ENCODE assay signal across 23 cellular contexts in genomic region chr6:51684038-51684437, GRCh38.
DNase-seq lines count a peak whose midpoint lies in the region; ATAC-seq and TF ChIP-seq lines count a peak whose summit lies in the region.
"Had no signal": no experiment of that assay in that cellular context is flagged by ENCODE, and none has a peak within 500 bp of the region (broad histone marks: within the 10 kb centered on the region; RNA-seq: fewer than 3 reads in every experiment).

No MANE protein-coding gene starts in this region.

- H3K36me3 ChIP-seq in left ventricle myocardium inferior = no peaks in the 10 kb centered on the region
- no peaks in the 10 kb centered on the region for H3K36me3 ChIP-seq in Karpas-422 (ENCODE audit: insufficient read depth, low read length)
- H3K36me3 ChIP-seq: BLaER1 had no signal

- no peak overlapping the region for H3K27ac Mint-ChIP-seq in type B pancreatic cell
- H3K27ac Mint-ChIP-seq: CD4-positive, alpha-beta memory T cell had no signal

- no peak overlapping the region for H3K4me2 ChIP-seq in Karpas-422 (ENCODE audit: low read depth, low read length, poor library complexity, severe bottlenecking)
- H3K4me2 ChIP-seq: BLaER1 had no signal

- no peaks in the 10 kb centered on the region for H3K27me3 ChIP-seq in left ventricle myocardium inferior (ENCODE audit: low read depth)
- no peaks in the 10 kb centered on the region; the same call in 1 of the 2 replicates for H3K27me3 ChIP-seq in Karpas-422 (ENCODE audit: low read length)
- H3K27me3 ChIP-seq: BLaER1 had no signal

- H3K4me1 ChIP-seq in left ventricle myocardium inferior = peaks cover 13% of the 10 kb centered on the region
- no peaks in the 10 kb centered on the region for H3K4me1 ChIP-seq in Karpas-422 (ENCODE audit: low read length)

- no peaks in the 10 kb centered on the region for H3K9me3 Mint-ChIP-seq in type B pancreatic cell

- no peaks in the 10 kb centered on the region for H3K4me1 Mint-ChIP-seq in type B pancreatic cell (ENCODE audit: unreplicated experiment)
- H3K4me1 Mint-ChIP-seq: CD4-positive, alpha-beta memory T cell had no signal

- H3K27ac ChIP-seq in left ventricle myocardium inferior (replicated peaks) (no peak overlapping the region), Karpas-422 (ENCODE audit: low read length) (no peak overlapping the region)
- H3K27ac ChIP-seq: BLaER1, GM23248, RWPE1 had no signal

- H3K9ac ChIP-seq in Karpas-422 (ENCODE audit: low read length) = no peak overlapping the region
- H3K9ac ChIP-seq: BLaER1, GM23248 had no signal

- H3K79me2 ChIP-seq in Karpas-422 (ENCODE audit: low read length) = no peaks in the 10 kb centered on the region

- intact Hi-C loops in left ventricle myocardium inferior (cut with micrococcal nuclease) = no loop called here
- intact Hi-C loops in left ventricle myocardium superior (cut with micrococcal nuclease) = no loop called here
- intact Hi-C loops in head of caudate nucleus (cut with DNase I) = no loop called here

- H3K9me2 ChIP-seq in Karpas-422 (replicated peaks; ENCODE audit: insufficient read depth, low read length) = no peaks in the 10 kb centered on the region

- H3K36me3 Mint-ChIP-seq in type B pancreatic cell = no peaks in the 10 kb centered on the region
- H3K36me3 Mint-ChIP-seq: CD4-positive, alpha-beta memory T cell had no signal

- ATAC-seq in left ventricle myocardium superior = no peak
- ATAC-seq: GM12878, HCT116, K562, SK-N-SH treated with all-trans-retinoic acid at 6 μM for 48 hours had no signal

- no peaks in the 10 kb centered on the region for H4K20me1 ChIP-seq in Karpas-422 (ENCODE audit: insufficient read depth, low read depth, low read length)
- H4K20me1 ChIP-seq: BLaER1 had no signal

- DNase-seq in left ventricle myocardium inferior (no peak), left ventricle myocardium superior (no peak), Karpas-422 (peak; percentile 41), epithelial cell of esophagus (ENCODE audit: low read depth) (peak; percentile 2), type B pancreatic cell (ENCODE audit: extremely low spot score, unreplicated experiment) (no peak), head of caudate nucleus (no peak), NCI-H2196 (lab: John Stamatoyannopoulos, UW; ENCODE audit: unreplicated experiment) (no peak), mesenteric fat pad (ENCODE audit: low spot score) (no peak)
- DNase-seq: Calu3; CD4-positive, alpha-beta memory T cell; DMS79; GM23248; NCI-H1417; NCI-H187; NCI-H226; NCI-H524; SIG-M5 had no signal

- TF ChIP-seq CTCF in left ventricle myocardium inferior (IDR thresholded peaks at IDR 0.05; ENCODE audit: borderline replicate concordance) (peak; percentile 23), epithelial cell of esophagus (IDR thresholded peaks at IDR 0.05; ENCODE audit: insufficient read depth, low read depth, low read length, missing control alignments) (peak; percentile 23), type B pancreatic cell (conservative IDR thresholded peaks at IDR 0.05) (peak; percentile 50)

- H3K27me3 Mint-ChIP-seq in type B pancreatic cell = peaks cover 20% of the 10 kb centered on the region
- H3K27me3 Mint-ChIP-seq: CD4-positive, alpha-beta memory T cell had no signal

- H3K4me3 ChIP-seq in left ventricle myocardium inferior = no peak overlapping the region
- H3K4me3 ChIP-seq in Karpas-422 (ENCODE audit: low read length) = no peak overlapping the region
- H3K4me3 ChIP-seq in epithelial cell of esophagus (ENCODE audit: low read length) = no peak overlapping the region
- H3K4me3 ChIP-seq: BLaER1, GM12878, GM23248, K562 had no signal

- H3K4me3 Mint-ChIP-seq in type B pancreatic cell = no peak overlapping the region
- H3K4me3 Mint-ChIP-seq: CD4-positive, alpha-beta memory T cell had no signal

- no peaks in the 10 kb centered on the region for H3K9me3 ChIP-seq in left ventricle myocardium inferior (replicated peaks)
- H3K9me3 ChIP-seq in Karpas-422 (ENCODE audit: low read length) = no peaks in the 10 kb centered on the region
- H3K9me3 ChIP-seq: BLaER1 had no signal

- no peak overlapping the region for H2AFZ ChIP-seq in Karpas-422 (ENCODE audit: low read length)
- H2AFZ ChIP-seq: GM23248 had no signal

Comparison
In these comparisons a context has a peak if more than half of its experiments do, and no peak if none do; other contexts are left out.
1. DNase-seq: peak in Karpas-422 (single experiment) and epithelial cell of esophagus (single experiment); none in left ventricle myocardium inferior (single experiment), left ventricle myocardium superior (single experiment), type B pancreatic cell (single experiment), head of caudate nucleus (0 of 42), NCI-H2196 (single experiment) and mesenteric fat pad (single experiment).
2. Peak in every context shown above with its lines, with median percentiles within 50 percentile points of each other: CTCF ChIP-seq.